8 cellular contexts compared by ENCODE assay signal in the genomic region with DNA sequence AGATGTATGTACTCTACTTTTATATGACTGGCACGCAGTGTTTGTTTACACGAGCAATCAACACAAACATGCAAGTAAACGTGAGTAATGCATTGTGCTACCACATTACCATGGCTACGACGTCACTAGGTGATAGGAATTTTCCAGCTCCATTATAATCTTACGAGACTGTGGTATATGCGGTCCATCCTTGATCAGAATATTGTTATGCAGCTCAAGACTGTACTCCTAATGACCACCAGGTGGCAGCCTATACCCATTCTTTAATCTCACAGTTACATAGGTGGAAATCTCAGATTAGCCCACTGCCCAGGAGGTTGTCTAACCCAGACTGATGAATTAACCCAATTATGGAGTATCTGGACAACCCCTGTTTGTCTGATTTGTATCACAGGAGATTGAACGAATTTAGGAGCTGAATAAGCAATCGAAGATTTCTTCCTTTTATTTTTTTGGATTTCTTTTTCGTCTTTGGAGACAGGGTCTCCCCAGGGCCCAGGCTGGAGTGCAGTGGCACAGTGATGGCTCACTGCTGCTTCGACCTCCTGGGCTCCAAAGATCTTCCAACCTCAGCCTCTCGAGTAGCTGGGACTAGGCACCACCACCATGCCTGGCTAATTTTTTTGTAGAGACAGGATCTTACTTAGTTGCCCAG. TPM values are rescaled to one million over a fixed set of nuclear protein-coding genes. Genes with fewer than 3 reads are reported as not detected.
A peak's percentile ranks its signal among the peaks of the same experiment; 100 is the strongest.
DNase-seq lines count a peak whose midpoint lies in the region; ATAC-seq and TF ChIP-seq lines count a peak whose summit lies in the region.

No MANE protein-coding gene starts in this region.

- no peaks in the 10 kb centered on the region for H3K36me3 ChIP-seq in WERI-Rb-1

- peak overlapping the region; percentile 33 for H3K27ac ChIP-seq in WERI-Rb-1

- DNase-seq in ACHN: peak; percentile 72
- peak; percentile 50 for DNase-seq in NCI-H2227 (lab: John Stamatoyannopoulos, UW; ENCODE audit: unreplicated experiment)
- DNase-seq in WERI-Rb-1: peak; percentile 65
- no peak for DNase-seq in chondrocyte (ENCODE audit: low spot score)
- DNase-seq in left colon: peak in 1 of 2 donors; percentile 50
- DNase-seq in stimulated activated CD8-positive, alpha-beta memory T cell treated with anti-CD3 and anti-CD28 coated beads, Interleukin-4, amount 100 ng/mL, for 48 hours: peak; percentile 54

- in situ Hi-C loops in ACHN (cut with HindIII; ENCODE audit: low pct_ligation_motif_present, low pct_unique_long_range_greater_than_20kb, low sequenced_read_pairs): no loop called here

- no peak overlapping the region for H3K4me3 ChIP-seq in WERI-Rb-1 (ENCODE audit: low read depth, low read length)

- H3K9me3 Mint-ChIP-seq in chondrocyte (ENCODE audit: low read depth): no peaks in the 10 kb centered on the region

- intact Hi-C loops in left colon (cut with DNase I, micrococcal nuclease): loop anchor here (2.0 to 10.0 kb wide), 2 partner anchors 79 to 81 kb away; no protein-coding TSS in a partner anchor

- ATAC-seq in GM18511 (IDR thresholded peaks at IDR 0.05; ENCODE audit: unreplicated experiment) (peak; percentile 47), HG03139 (IDR thresholded peaks at IDR 0.05; ENCODE audit: unreplicated experiment) (peak; percentile 43), left colon (peak; percentile 59)

- H3K27ac Mint-ChIP-seq in chondrocyte (ENCODE audit: unreplicated experiment): no peak overlapping the region

- peaks cover 54% of the 10 kb centered on the region for H3K27me3 Mint-ChIP-seq in chondrocyte (ENCODE audit: low read depth)

- no peaks in the 10 kb centered on the region for H3K27me3 ChIP-seq in WERI-Rb-1 (ENCODE audit: insufficient read depth, low read depth, severe bottlenecking)

- H3K4me1 Mint-ChIP-seq in chondrocyte (ENCODE audit: low read depth): no peaks in the 10 kb centered on the region

- H3K4me3 Mint-ChIP-seq in chondrocyte (ENCODE audit: unreplicated experiment): no peak overlapping the region

- TF ChIP-seq CTCF in WERI-Rb-1 (IDR thresholded peaks at IDR 0.05; ENCODE audit: low read depth, low read length) (peak; percentile 53), chondrocyte (IDR thresholded peaks at IDR 0.05) (peak; percentile 94)

- no peaks in the 10 kb centered on the region for H3K36me3 Mint-ChIP-seq in chondrocyte (ENCODE audit: low read depth)

- H3K9me3 ChIP-seq in WERI-Rb-1 (ENCODE audit: severe bottlenecking): no peaks in the 10 kb centered on the region

RNA-seq across cellular contexts. Expression of gene TESPA1, which starts 8.7 kb away (rescaled TPM):
- not detected in 3 replicates for total RNA-seq in chondrocyte
- total RNA-seq in left colon: 1 to 10 TPM in 1 of 2 donors, under 1 TPM in 1; 0.55 to 1.8 TPM

RNA-seq across cellular contexts. Expression of gene NEUROD4, which starts 26.5 kb away (rescaled TPM):
- not detected in 3 replicates for total RNA-seq in chondrocyte
- total RNA-seq in left colon: not detected
